In genomic region chr5:167072225-167072624, GRCh38 we compare ENCODE assay signal across 19 cellular contexts.
"Had no signal": no experiment of that assay in that cellular context is flagged by ENCODE, and none has a peak within 500 bp of the region (broad histone marks: within the 10 kb centered on the region; RNA-seq: fewer than 3 reads in every experiment).

No MANE protein-coding gene starts in this region.

- ATAC-seq: activated CD4-positive, CD25-positive, alpha-beta regulatory T cell treated with anti-CD3 and anti-CD28 coated beads, Interleukin-2, amount 50 U/mL, for 24 hours; activated naive CD8-positive, alpha-beta T cell treated with anti-CD3 and anti-CD28 coated beads, Interleukin-2, amount 50 U/mL, for 24 hours; right cardiac atrium; stimulated activated naive CD8-positive, alpha-beta T cell treated with anti-CD3 and anti-CD28 coated beads, Interleukin-15, Interleukin-2, amounts not matched to agents 100 U/mL and 50 U/mL, for 24 hours had no signal

- H3K27me3 ChIP-seq: esophagus squamous epithelium, tibial nerve, vagina had no signal

- H3K27ac ChIP-seq: cardiac muscle cell, esophagus squamous epithelium, prostate gland, tibial nerve, vagina had no signal

- H3K9me3 ChIP-seq: esophagus squamous epithelium, prostate gland, tibial nerve, vagina had no signal

- H3K4me1 ChIP-seq: esophagus squamous epithelium, prostate gland, tibial nerve, vagina had no signal

- H3K36me3 ChIP-seq: cardiac muscle cell, esophagus squamous epithelium, prostate gland, tibial nerve, vagina had no signal

- DNase-seq: activated CD4-positive, alpha-beta T cell treated with anti-CD3 and anti-CD28 coated beads, Interleukin-2, amount 50 U/mL, for 1 hour; activated CD8-positive, alpha-beta memory T cell treated with anti-CD3 and anti-CD28 coated beads for 24 hours; activated CD8-positive, alpha-beta memory T cell treated with anti-CD3 and anti-CD28 coated beads, Interleukin-2, amount 50 U/mL, for 48 hours; activated effector memory CD4-positive, alpha-beta T cell treated with Interleukin-2 at 50 U/mL for 16 hours; activated naive CD4-positive, alpha-beta T cell treated with anti-CD3 and anti-CD28 coated beads, Interleukin-2, amount 10 ng/mL, durations not matched to agents 7 days and 5 days; activated naive CD8-positive, alpha-beta T cell treated with anti-CD3 and anti-CD28 coated beads, Interleukin-2, amount 50 U/mL, for 24 hours; activated T-cell treated with anti-CD3 and anti-CD28 coated beads, Interleukin-2, amount 50 U/mL, for 48 hours; effector CD8-positive, alpha-beta T cell; esophagus squamous epithelium; hypothalamus; occipital lobe; right cardiac atrium; stimulated activated naive CD8-positive, alpha-beta T cell treated with anti-CD3 and anti-CD28 coated beads, Interleukin-15, Interleukin-2, amounts not matched to agents 100 U/mL and 50 U/mL, for 24 hours; T1000 had no signal

- H3K4me3 ChIP-seq: cardiac muscle cell, prostate gland, tibial nerve, vagina had no signal
